In genomic region chr6:154228521-154228905, GRCh38 we compare ENCODE assay signal across 25 cellular contexts.
DNase-seq lines count a peak whose midpoint lies in the region; ATAC-seq and TF ChIP-seq lines count a peak whose summit lies in the region.
"Had no signal": no experiment of that assay in that cellular context is flagged by ENCODE, and none has a peak within 500 bp of the region (broad histone marks: within the 10 kb centered on the region; RNA-seq: fewer than 3 reads in every experiment).

No MANE protein-coding gene starts in this region.

- H3K4me1 ChIP-seq in CD8-positive, alpha-beta memory T cell (ENCODE audit: insufficient read depth, low read length), result peaks cover 76% of the 10 kb centered on the region
- H3K4me1 ChIP-seq: adrenal gland, upper lobe of left lung had no signal

- H3K27me3 Mint-ChIP-seq in activated CD4-positive, alpha-beta T cell treated with anti-CD3 and anti-CD28 coated beads, Interleukin-2, amount 10 ng/mL, durations not matched to agents 7 days and 5 days, result no peaks in the 10 kb centered on the region
- no peaks in the 10 kb centered on the region for H3K27me3 Mint-ChIP-seq in CD8-positive, alpha-beta memory T cell
- no peaks in the 10 kb centered on the region for H3K27me3 Mint-ChIP-seq in activated T-helper 17 cell treated with anti-CD3 and anti-CD28 coated beads, Interleukin-2, amount 50 U/mL, for 72 hours
- H3K27me3 Mint-ChIP-seq in naive thymus-derived CD8-positive, alpha-beta T cell, result no peaks in the 10 kb centered on the region
- H3K27me3 Mint-ChIP-seq: brain had no signal

- peaks cover 2% of the 10 kb centered on the region for H3K9me3 Mint-ChIP-seq in activated CD4-positive, alpha-beta T cell treated with anti-CD3 and anti-CD28 coated beads, Interleukin-2, amount 10 ng/mL, durations not matched to agents 7 days and 5 days
- no peaks in the 10 kb centered on the region for H3K9me3 Mint-ChIP-seq in CD8-positive, alpha-beta memory T cell
- H3K9me3 Mint-ChIP-seq in activated T-helper 17 cell treated with anti-CD3 and anti-CD28 coated beads, Interleukin-2, amount 50 U/mL, for 72 hours, result no peaks in the 10 kb centered on the region
- H3K9me3 Mint-ChIP-seq in naive thymus-derived CD8-positive, alpha-beta T cell, result no peaks in the 10 kb centered on the region
- H3K9me3 Mint-ChIP-seq: activated T-helper 2 cell treated with anti-CD3 and anti-CD28 coated beads, Interferon-gamma antibody, Interleukin-2, Interleukin-4, amounts not matched to agents 10 μg/mL and 5 μg/mL and 100 μg/mL, durations not matched to agents 14 hours and 24 hours and 36 hours had no signal

- H3K36me3 ChIP-seq in CD8-positive, alpha-beta memory T cell (ENCODE audit: insufficient read depth, low read length), result no peaks in the 10 kb centered on the region
- H3K36me3 ChIP-seq: adrenal gland, heart left ventricle, upper lobe of left lung had no signal

- H3K4me3 Mint-ChIP-seq in activated CD4-positive, alpha-beta T cell treated with anti-CD3 and anti-CD28 coated beads, Interleukin-2, amount 10 ng/mL, durations not matched to agents 7 days and 5 days, result no peak overlapping the region
- H3K4me3 Mint-ChIP-seq in CD8-positive, alpha-beta memory T cell, result peak overlapping the region in 6 of 7 donors; percentile 11 to 54 (median 36)
- peak overlapping the region; percentile 35 for H3K4me3 Mint-ChIP-seq in activated T-helper 17 cell treated with anti-CD3 and anti-CD28 coated beads, Interleukin-2, amount 50 U/mL, for 72 hours
- peak overlapping the region in 6 of 10 donors; percentile 5 to 53 (median 24) for H3K4me3 Mint-ChIP-seq in naive thymus-derived CD8-positive, alpha-beta T cell
- H3K4me3 Mint-ChIP-seq: brain had no signal

- H3K4me3 ChIP-seq in CD8-positive, alpha-beta memory T cell (ENCODE audit: low read length), result no peak overlapping the region
- H3K4me3 ChIP-seq: adrenal gland, dorsolateral prefrontal cortex, heart left ventricle, upper lobe of left lung had no signal

- no peaks in the 10 kb centered on the region for H3K9me3 ChIP-seq in CD8-positive, alpha-beta memory T cell (ENCODE audit: low read length)
- H3K9me3 ChIP-seq: heart left ventricle, upper lobe of left lung had no signal

- H3K27me3 ChIP-seq in CD8-positive, alpha-beta memory T cell (ENCODE audit: insufficient read depth, low read length, poor library complexity, severe bottlenecking), result no peaks in the 10 kb centered on the region
- H3K27me3 ChIP-seq: adrenal gland, dorsolateral prefrontal cortex, heart left ventricle, upper lobe of left lung had no signal

- no peak for ATAC-seq in activated T-helper 17 cell treated with anti-CD3 and anti-CD28 coated beads, Interleukin-2, amount 50 U/mL, for 72 hours (replicated peaks)
- ATAC-seq in naive thymus-derived CD8-positive, alpha-beta T cell, result no peak
- ATAC-seq: heart left ventricle had no signal

- CTCF ChIA-PET in activated CD4-positive, alpha-beta T cell treated with anti-CD3 and anti-CD28 coated beads, Interleukin-2, amount 10 ng/mL, durations not matched to agents 7 days and 5 days (lab: Charles Lee), result interaction anchor here (1.8 kb wide), 1 partner anchor 48 kb away, joined by 6 read pairs; no protein-coding TSS in a partner anchor
- CTCF ChIA-PET in CD8-positive, alpha-beta memory T cell (lab: Charles Lee), result no interaction called here

- H3K4me1 Mint-ChIP-seq in activated CD4-positive, alpha-beta T cell treated with anti-CD3 and anti-CD28 coated beads, Interleukin-2, amount 10 ng/mL, durations not matched to agents 7 days and 5 days, result peaks cover 61% of the 10 kb centered on the region
- H3K4me1 Mint-ChIP-seq in CD8-positive, alpha-beta memory T cell, result peaks cover 78 to 88% (median 84%) of the 10 kb centered on the region in 3 donors
- H3K4me1 Mint-ChIP-seq in activated T-helper 17 cell treated with anti-CD3 and anti-CD28 coated beads, Interleukin-2, amount 50 U/mL, for 72 hours, result peaks cover 48% of the 10 kb centered on the region
- peaks cover 39 to 87% (median 84%) of the 10 kb centered on the region in 4 donors for H3K4me1 Mint-ChIP-seq in naive thymus-derived CD8-positive, alpha-beta T cell

- peaks cover 33% of the 10 kb centered on the region for H3K36me3 Mint-ChIP-seq in activated CD4-positive, alpha-beta T cell treated with anti-CD3 and anti-CD28 coated beads, Interleukin-2, amount 10 ng/mL, durations not matched to agents 7 days and 5 days (ENCODE audit: low read depth)
- peaks cover 0 to 30% (median 21%) of the 10 kb centered on the region in 3 donors for H3K36me3 Mint-ChIP-seq in CD8-positive, alpha-beta memory T cell
- peaks cover 12% of the 10 kb centered on the region for H3K36me3 Mint-ChIP-seq in activated T-helper 17 cell treated with anti-CD3 and anti-CD28 coated beads, Interleukin-2, amount 50 U/mL, for 72 hours (ENCODE audit: low read depth)
- peaks cover 0 to 48% (median 10%) of the 10 kb centered on the region in 3 donors for H3K36me3 Mint-ChIP-seq in naive thymus-derived CD8-positive, alpha-beta T cell
- H3K36me3 Mint-ChIP-seq: brain had no signal

- POLR2A ChIA-PET in activated CD4-positive, alpha-beta T cell treated with anti-CD3 and anti-CD28 coated beads, Interleukin-2, amount 10 ng/mL, durations not matched to agents 7 days and 5 days (lab: Charles Lee), result no interaction called here
- POLR2A ChIA-PET in CD8-positive, alpha-beta memory T cell (lab: Charles Lee), result no interaction called here
- POLR2A ChIA-PET in naive thymus-derived CD8-positive, alpha-beta T cell (lab: Charles Lee), result interaction anchor here (1.2 to 1.6 kb wide), 2 partner anchors 11 to 19 kb away, joined by 3 to 6 read pairs; no protein-coding TSS in a partner anchor

- no peak for DNase-seq in activated CD4-positive, alpha-beta T cell treated with anti-CD3 and anti-CD28 coated beads, Interleukin-2, amount 10 ng/mL, durations not matched to agents 7 days and 5 days
- no peak for DNase-seq in activated CD4-positive, alpha-beta T cell treated with anti-CD3 and anti-CD28 coated beads, Interleukin-2, amount 50 U/mL, for 4 hours
- no peak for DNase-seq in CD8-positive, alpha-beta memory T cell
- DNase-seq in naive thymus-derived CD8-positive, alpha-beta T cell, result no peak
- DNase-seq in iPS-NIHi7 (ENCODE audit: extremely low spot score), result no peak
- DNase-seq in erythroblast (lab: John Stamatoyannopoulos, UW), result no peak
- DNase-seq in NOMO-1 (lab: John Stamatoyannopoulos, UW; ENCODE audit: unreplicated experiment in 2 of 2), result no peak
- DNase-seq: activated CD4-positive, alpha-beta T cell treated with anti-CD3 and anti-CD28 coated beads for 48 hours; adrenal gland; dorsolateral prefrontal cortex; foreskin melanocyte; heart left ventricle; kidney; NCI-H1092; NCI-H1694; NCI-H446 treated with DMSO at 0.1 percent for 48 hours; NCI-H82; stimulated activated CD4-positive, alpha-beta T cell treated with anti-CD3 and anti-CD28 coated beads, Interleukin-4, amount 100 ng/mL, for 1 hour; SW 1271; T1000; upper lobe of left lung had no signal

- no peak overlapping the region for H3K27ac ChIP-seq in CD8-positive, alpha-beta memory T cell (ENCODE audit: low read depth, low read length)
- H3K27ac ChIP-seq: adrenal gland, dorsolateral prefrontal cortex, heart left ventricle, upper lobe of left lung, VCaP had no signal

- no peak for TF ChIP-seq POLR2A in erythroblast (IDR thresholded peaks at IDR 0.05; ENCODE audit: low read length)

- peak overlapping the region; percentile 13 for H3K27ac Mint-ChIP-seq in activated CD4-positive, alpha-beta T cell treated with anti-CD3 and anti-CD28 coated beads, Interleukin-2, amount 10 ng/mL, durations not matched to agents 7 days and 5 days
- peak overlapping the region; percentile 9 to 97 (median 76) for H3K27ac Mint-ChIP-seq in CD8-positive, alpha-beta memory T cell
- no peak overlapping the region for H3K27ac Mint-ChIP-seq in activated T-helper 17 cell treated with anti-CD3 and anti-CD28 coated beads, Interleukin-2, amount 50 U/mL, for 72 hours
- H3K27ac Mint-ChIP-seq in naive thymus-derived CD8-positive, alpha-beta T cell, result peak overlapping the region; percentile 5 to 85 (median 44)
- H3K27ac Mint-ChIP-seq: activated T-helper 2 cell treated with anti-CD3 and anti-CD28 coated beads, Interferon-gamma antibody, Interleukin-2, Interleukin-4, amounts not matched to agents 10 μg/mL and 5 μg/mL and 100 μg/mL, durations not matched to agents 14 hours and 24 hours and 36 hours; brain had no signal
